Comparison of ENCODE assay signal across 8 cellular contexts in the genomic region with DNA sequence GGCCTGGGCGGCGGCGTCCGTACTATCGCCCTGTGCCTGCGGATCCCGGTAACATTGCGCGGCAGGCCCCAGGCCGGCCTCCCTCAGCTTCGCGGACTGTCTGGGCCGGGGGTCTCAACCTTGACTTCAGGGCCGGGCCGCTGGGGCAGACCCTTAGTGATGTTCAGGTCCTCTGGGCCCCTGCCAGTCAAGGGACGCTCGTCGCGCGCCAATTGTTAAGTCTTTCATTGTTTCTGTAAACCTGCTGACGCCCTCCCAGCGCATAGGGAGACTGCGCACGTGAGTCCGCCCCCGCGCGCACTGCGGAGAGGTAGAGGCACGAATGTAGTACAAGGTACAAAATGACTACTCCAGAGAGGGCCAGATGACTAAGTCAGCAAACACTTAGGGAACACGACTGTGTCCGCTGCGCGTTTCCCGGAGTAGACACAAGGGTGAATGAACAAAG. TPM values are rescaled to one million over a fixed set of nuclear protein-coding genes. Genes with fewer than 3 reads are reported as not detected.
DNase-seq lines count a peak whose midpoint lies in the region; ATAC-seq and TF ChIP-seq lines count a peak whose summit lies in the region.

No MANE protein-coding gene starts in this region.

- peak overlapping the region; percentile 52 for H3K9ac ChIP-seq in iPS-18a (ENCODE audit: low read length)

- H3K36me3 ChIP-seq in ACC112 (ENCODE audit: insufficient read depth, low read length): no peaks in the 10 kb centered on the region
- no peaks in the 10 kb centered on the region for H3K36me3 ChIP-seq in SJSA1
- H3K36me3 ChIP-seq in iPS-18a (ENCODE audit: control insufficient read depth, low read depth, low read length): peaks cover 3% of the 10 kb centered on the region

- DNase-seq in SJSA1 (ENCODE audit: low read depth in 1 of 2, low spot score in 2 of 2) (no peak), astrocyte of the cerebellum (ENCODE audit: low read depth) (peak; percentile 12), NCI-H226 (no peak)

- peak overlapping the region; percentile 85 for H3K4me3 ChIP-seq in ACC112 (ENCODE audit: low read depth, low read length)
- H3K4me3 ChIP-seq in SJSA1: peak overlapping the region; percentile 65
- H3K4me3 ChIP-seq in astrocyte of the cerebellum (ENCODE audit: low read depth, low read length): peak overlapping the region; percentile 72
- peak overlapping the region; percentile 70 for H3K4me3 ChIP-seq in iPS-18a (ENCODE audit: low read length)
- peak overlapping the region; percentile 62 to 88 (median 73) for H3K4me3 ChIP-seq in skin epidermis

- H3K79me2 ChIP-seq in ACC112 (ENCODE audit: control insufficient read depth, insufficient read depth, low read length, unreplicated experiment): peaks cover 29% of the 10 kb centered on the region

- H3K27me3 ChIP-seq in ACC112 (ENCODE audit: insufficient read depth, low read length): no peaks in the 10 kb centered on the region
- H3K27me3 ChIP-seq in SJSA1 (replicated peaks): no peaks in the 10 kb centered on the region
- no peaks in the 10 kb centered on the region for H3K27me3 ChIP-seq in iPS-18a (ENCODE audit: control insufficient read depth, insufficient read depth, low read length)

- TF ChIP-seq CTCF in astrocyte of the cerebellum (IDR thresholded peaks at IDR 0.05; ENCODE audit: low read depth, low read length, missing control alignments): no peak

- peak overlapping the region; percentile 87 for H2AFZ ChIP-seq in ACC112 (ENCODE audit: low read length, unreplicated experiment)

- ATAC-seq in GM18861 (IDR thresholded peaks at IDR 0.05; ENCODE audit: unreplicated experiment) (peak; percentile 14), HG03432 (IDR thresholded peaks at IDR 0.05; ENCODE audit: unreplicated experiment) (peak; percentile 31)

- H3K27ac ChIP-seq in ACC112 (ENCODE audit: low read depth, low read length) (peak overlapping the region; percentile 43), SJSA1 (peak overlapping the region; percentile 24; the same call in 1 of the 2 replicates), iPS-18a (ENCODE audit: low read length) (no peak overlapping the region), skin epidermis (peak overlapping the region; percentile 43 to 93 (median 83))

- H3K9me3 ChIP-seq in SJSA1 (replicated peaks) (0 out of 2 replicates have a peak, but pooled peaks cover 8% of the 10 kb centered on the region), iPS-18a (ENCODE audit: control insufficient read depth, low read depth, low read length) (no peaks in the 10 kb centered on the region)

- H3K4me1 ChIP-seq in ACC112 (ENCODE audit: control insufficient read depth, insufficient read depth, low read length, unreplicated experiment) (peaks cover 7% of the 10 kb centered on the region), SJSA1 (replicated peaks) (peaks cover 19% of the 10 kb centered on the region), iPS-18a (ENCODE audit: control insufficient read depth, low read depth, low read length) (peaks cover 3% of the 10 kb centered on the region)

- in situ Hi-C loops in astrocyte of the cerebellum (cut with HindIII; ENCODE audit: low sequenced_read_pairs): no loop called here

RNA-seq across cellular contexts. Expression of a gene that starts 0.5 kb away (rescaled TPM):
- total RNA-seq in SJSA1 (2014; rRNA removed; shearing (Covaris generic)): 31.1 and 40.6 TPM in 2 replicates

RNA-seq across cellular contexts. Expression of a gene that starts 38.4 kb away (rescaled TPM):
- 0.03 and 0.05 TPM in 2 replicates for total RNA-seq in SJSA1 (2014; rRNA removed; shearing (Covaris generic))

RNA-seq across cellular contexts. Expression of a gene that starts 59.7 kb away (rescaled TPM):
- total RNA-seq in SJSA1 (2014; rRNA removed; shearing (Covaris generic)): not detected in 2 replicates
